ENCODE assay signal across 8 cellular contexts in genomic region chr6:166956444-166957086, GRCh38. TPM values are rescaled to one million over a fixed set of nuclear protein-coding genes. Genes with fewer than 3 reads are reported as not detected.
DNase-seq lines count a peak whose midpoint lies in the region; TF ChIP-seq lines count a peak whose summit lies in the region.

Gene RNASET2 (minus strand): TSS chr6:166956550. CDS start chr6:166956182, 368 bp downstream.

- peak within 1 kb of the TSS; percentile 79 for H3K4me2 ChIP-seq in MM.1S (ENCODE audit: low read depth, low read length)

- no peaks in the 10 kb centered on the region for H4K20me1 ChIP-seq in MM.1S (ENCODE audit: insufficient read depth, low read length)

- H3F3A ChIP-seq in MM.1S (ENCODE audit: insufficient read depth, low read length): peaks cover 3% of the 10 kb centered on the region

- H3K36me3 ChIP-seq in HAP-1 (replicated peaks) (no peaks in the 10 kb centered on the region), MM.1S (replicated peaks; ENCODE audit: insufficient read depth, low read length) (no peaks in the 10 kb centered on the region), neutrophil (peaks cover 33% of the 10 kb centered on the region)

- H2AFZ ChIP-seq in MM.1S (ENCODE audit: low read length): peak within 1 kb of the TSS; percentile 82

- no peaks in the 10 kb centered on the region for H3K79me2 ChIP-seq in MM.1S (ENCODE audit: low read length)

- H3K9ac ChIP-seq in MM.1S (ENCODE audit: low read length): peak within 1 kb of the TSS; percentile 57

- in situ Hi-C loops in G401 (cut with HindIII; ENCODE audit: low sequenced_read_pairs): no loop called here
- in situ Hi-C loops in HAP-1 (cut with MboI; ENCODE audit: low sequenced_read_pairs): loop anchor here (10.0 kb wide), 1 partner anchor 172 kb away; no protein-coding TSS in a partner anchor
- in situ Hi-C loops in SK-MEL-5 (cut with HindIII; ENCODE audit: low pct_unique_long_range_greater_than_20kb, low sequenced_read_pairs): no loop called here

- H3K9me3 ChIP-seq in HAP-1 (no peaks in the 10 kb centered on the region), MM.1S (replicated peaks; ENCODE audit: insufficient read depth, low read length) (no peaks in the 10 kb centered on the region), neutrophil (no peaks in the 10 kb centered on the region)

- peak; percentile 80 for DNase-seq in G401 (ENCODE audit: low spot score)
- DNase-seq in HAP-1 (ENCODE audit: low spot score in 2 of 2): peak; percentile 64 to 99
- peak; percentile 80 for DNase-seq in MM.1S
- DNase-seq in SK-MEL-5 (ENCODE audit: low read depth, low spot score): peak; percentile 78
- DNase-seq in activated naive CD4-positive, alpha-beta T cell treated with Interleukin-2 at 50 U/mL for 16 hours: peak; percentile 99
- DNase-seq in foreskin melanocyte: peak; percentile 70

- H3K4me1 ChIP-seq in HAP-1 (peaks cover 13% of the 10 kb centered on the region), MM.1S (ENCODE audit: low read length) (peaks cover 13% of the 10 kb centered on the region), neutrophil (ENCODE audit: control insufficient read depth in 1 of 2, insufficient read depth in 1 of 2, low read depth in 1 of 2, low read length in 1 of 2) (peaks cover 79% of the 10 kb centered on the region in 2 experiments)

- H3K4me3 ChIP-seq in HAP-1 (peak within 1 kb of the TSS; percentile 74), MM.1S (ENCODE audit: low read length) (peak within 1 kb of the TSS; percentile 71), neutrophil (ENCODE audit: low read depth in 1 of 2, low read length in 1 of 2) (peak within 1 kb of the TSS; percentile 77 to 100)

- no peak for TF ChIP-seq CTCF in MM.1S (IDR thresholded peaks at IDR 0.05; ENCODE audit: low read length)
- peak; percentile 40 for TF ChIP-seq CTCF in neutrophil (IDR thresholded peaks at IDR 0.05)
- TF ChIP-seq CTCF in subcutaneous adipose tissue (IDR thresholded peaks at IDR 0.05; ENCODE audit: low read depth): no peak

- peak within 1 kb of the TSS; percentile 43; the same call in 1 of the 2 replicates for H3K27ac ChIP-seq in MM.1S (ENCODE audit: low read length)
- H3K27ac ChIP-seq in neutrophil: peak within 1 kb of the TSS; percentile 99

- H3K27me3 ChIP-seq in HAP-1 (ENCODE audit: low read depth): no peaks in the 10 kb centered on the region
- H3K27me3 ChIP-seq in MM.1S (replicated peaks; ENCODE audit: insufficient read depth, low read length): no peaks in the 10 kb centered on the region
- no peaks in the 10 kb centered on the region for H3K27me3 ChIP-seq in neutrophil

- no peaks in the 10 kb centered on the region for H3K9me2 ChIP-seq in MM.1S (replicated peaks; ENCODE audit: insufficient read depth, low read length)

RNA-seq across cellular contexts. Expression of gene RNASET2, which starts in this region (rescaled TPM):
- 61.5 and 69.4 TPM in 2 replicates for total RNA-seq in G401 (2014; rRNA removed; shearing (Covaris generic))
- total RNA-seq in SK-MEL-5 (2014; rRNA removed; shearing (Covaris generic)): 38.6 and 42.2 TPM in 2 replicates
- polyA plus RNA-seq in SK-MEL-5 (2015; cell fraction: cytosol; rRNA removed): 45.4 and 48.4 TPM in 2 replicates
- polyA plus RNA-seq in SK-MEL-5 (2015; cell fraction: nucleus; rRNA removed): 19.3 and 37.7 TPM in 2 replicates
- total RNA-seq in subcutaneous adipose tissue: 100 to 1,000 TPM in 2 of 4 donors, 10 to 100 TPM in 2; 40.4 to 173 (median 77.0) TPM

Comparison
In these comparisons a context has a peak if more than half of its experiments do, and no peak if none do; other contexts are left out.
1. Peak in every context shown above with its lines: DNase-seq, H3K4me3 ChIP-seq and H3K27ac ChIP-seq.